15 cellular contexts compared by ENCODE assay signal in genomic region chr3:11001020-11001657, GRCh38. TPM values are rescaled to one million over a fixed set of nuclear protein-coding genes. Genes with fewer than 3 reads are reported as not detected.
DNase-seq lines count a peak whose midpoint lies in the region; ATAC-seq, FAIRE-seq and TF ChIP-seq lines count a peak whose summit lies in the region.
"Had no signal": no experiment of that assay in that cellular context is flagged by ENCODE, and none has a peak within 500 bp of the region (broad histone marks: within the 10 kb centered on the region; RNA-seq: fewer than 3 reads in every experiment).

No MANE protein-coding gene starts in this region.

- no peak overlapping the region for H3K4me3 Mint-ChIP-seq in effector memory CD8-positive, alpha-beta T cell
- H3K4me3 Mint-ChIP-seq: activated naive CD4-positive, alpha-beta T cell treated with anti-CD3 and anti-CD28 coated beads, Interleukin-2, amount 50 U/mL, for 24 hours had no signal

- CTCF ChIA-PET in A549 (lab: Yijun Ruan, JAX): interaction anchor here (1.0 to 4.9 kb wide), 6 partner anchors 8 to 58 kb away, joined by 3 to 21 read pairs (median 6); partner anchors contain the start of gene SLC6A1

- peaks cover 2% of the 10 kb centered on the region for H3K36me3 Mint-ChIP-seq in effector memory CD8-positive, alpha-beta T cell (ENCODE audit: insufficient read depth)
- no peaks in the 10 kb centered on the region for H3K36me3 Mint-ChIP-seq in activated naive CD4-positive, alpha-beta T cell treated with anti-CD3 and anti-CD28 coated beads, Interleukin-2, amount 50 U/mL, for 72 hours
- H3K36me3 Mint-ChIP-seq: activated naive CD4-positive, alpha-beta T cell treated with anti-CD3 and anti-CD28 coated beads, Interleukin-2, amount 50 U/mL, for 24 hours had no signal

- H3K27ac ChIP-seq in A549: no peak overlapping the region
- H3K27ac ChIP-seq in caudate nucleus (ENCODE audit: low read depth, low read length): peak overlapping the region; percentile 87
- H3K27ac ChIP-seq: ovary had no signal

- H3K9me3 Mint-ChIP-seq in effector memory CD8-positive, alpha-beta T cell: no peaks in the 10 kb centered on the region
- H3K9me3 Mint-ChIP-seq in activated naive CD4-positive, alpha-beta T cell treated with anti-CD3 and anti-CD28 coated beads, Interleukin-2, amount 50 U/mL, for 72 hours: no peaks in the 10 kb centered on the region
- H3K9me3 Mint-ChIP-seq: activated naive CD4-positive, alpha-beta T cell treated with anti-CD3 and anti-CD28 coated beads, Interleukin-2, amount 50 U/mL, for 24 hours had no signal

- ATAC-seq in A549: peak in 1 of 2 experiments; percentile 20; a peak in 2 of 6 replicates
- ATAC-seq in effector memory CD8-positive, alpha-beta T cell (replicated peaks): no peak
- ATAC-seq in activated naive CD4-positive, alpha-beta T cell treated with anti-CD3 and anti-CD28 coated beads, Interleukin-2, amount 50 U/mL, for 72 hours: no peak

- H3K4me2 ChIP-seq in A549: no peak overlapping the region

- TF ChIP-seq CTCF in A549 (IDR thresholded peaks at IDR 0.05): no peak

- 32% methylated on average over 11 of the region's 11 CpGs for WGBS in A549 (ENCODE audit: missing lambda C conversion rate)

- TF ChIP-seq RAD21 in A549 (conservative IDR thresholded peaks at IDR 0.05 in 1 of 2, IDR thresholded peaks at IDR 0.05 in 1 of 2): no peak

- peak in 1 of 2 experiments; percentile 14 for DNase-seq in A549 (ENCODE audit: low read depth in 1 of 2, low spot score in 1 of 2)
- DNase-seq in KBM-7: peak; percentile 5
- DNase-seq in caudate nucleus (lab: John Stamatoyannopoulos, UW): peak in 44 of 61 donors; percentile 22 to 90 (median 60)
- DNase-seq in medulla oblongata (ENCODE audit: extremely low spot score): peak; percentile 90
- DNase-seq in effector memory CD8-positive, alpha-beta T cell: no peak
- DNase-seq in stimulated activated CD4-positive, alpha-beta T cell treated with anti-CD3 and anti-CD28 coated beads, Interleukin-4, amount 100 ng/mL, for 1 hour: no peak
- no peak for DNase-seq in activated naive CD4-positive, alpha-beta T cell treated with anti-CD3 and anti-CD28 coated beads, Interleukin-2, amount 50 U/mL, for 72 hours (ENCODE audit: low spot score in 2 of 2)
- DNase-seq in NCI-H1930 (lab: John Stamatoyannopoulos, UW): no peak
- DNase-seq: activated CD4-positive, alpha-beta T cell treated with anti-CD3 and anti-CD28 coated beads for 1 hour; mesendoderm; NCI-H510A; T-helper 1 cell had no signal

- TF ChIP-seq POLR2A in A549 (IDR thresholded peaks at IDR 0.05; ENCODE audit: low read length): no peak

- H3K9me3 ChIP-seq in A549: no peaks in the 10 kb centered on the region
- H3K9me3 ChIP-seq: ovary had no signal

- H3K27me3 Mint-ChIP-seq in effector memory CD8-positive, alpha-beta T cell: peaks cover 23 to 64% of the 10 kb centered on the region in 2 donors

- no peak overlapping the region for H3K27ac Mint-ChIP-seq in effector memory CD8-positive, alpha-beta T cell
- H3K27ac Mint-ChIP-seq in activated naive CD4-positive, alpha-beta T cell treated with anti-CD3 and anti-CD28 coated beads, Interleukin-2, amount 50 U/mL, for 72 hours: no peak overlapping the region
- H3K27ac Mint-ChIP-seq: activated naive CD4-positive, alpha-beta T cell treated with anti-CD3 and anti-CD28 coated beads, Interleukin-2, amount 50 U/mL, for 24 hours had no signal

- no peaks in the 10 kb centered on the region for H3K4me1 Mint-ChIP-seq in effector memory CD8-positive, alpha-beta T cell (ENCODE audit: low read depth in 2 of 2)
- H3K4me1 Mint-ChIP-seq: activated naive CD4-positive, alpha-beta T cell treated with anti-CD3 and anti-CD28 coated beads, Interleukin-2, amount 50 U/mL, for 24 hours had no signal

- no peak overlapping the region for H3K4me3 ChIP-seq in A549
- H3K4me3 ChIP-seq: ovary had no signal

- peaks cover 24% of the 10 kb centered on the region for H3K4me1 ChIP-seq in A549

- no peak for FAIRE-seq in A549 (lab: Jason Lieb, UNC)

- in situ Hi-C loops in KBM-7 (cut with MboI; ENCODE audit: low pct_unique_long_range_greater_than_20kb, low sequenced_read_pairs): no loop called here

- TF ChIP-seq EP300 in A549 (IDR thresholded peaks at IDR 0.05): no peak

- POLR2A ChIA-PET in A549 (lab: Yijun Ruan, JAX): no interaction called here

TF ChIP-seq in A549, 52 proteins besides CTCF, POLR2A, EP300 and RAD21:
- TF ChIP-seq TP53 (CRISPR knock-in tag; IDR thresholded peaks at IDR 0.05) (no peak), MAFK (IDR thresholded peaks at IDR 0.05; ENCODE audit: partially characterized antibody) (peak; percentile 8)

RNA-seq across cellular contexts. Expression of gene SLC6A1, which starts 8.6 kb away (rescaled TPM):
- polyA plus RNA-seq in A549 (2011; rRNA removed) (0.03 TPM in 1 of 2 replicates, not detected in the other), A549 (2017; fragmentation: RNase III; extraction: RNeasy Plus Mini Kit Qiagen cat#74134 plus additional on column Dnase treatment) (not detected in 3 replicates)
- polyA plus RNA-seq in A549 (2012; cell fraction: cytosol; rRNA removed): not detected in 2 replicates
- polyA plus RNA-seq in A549 (2012; cell fraction: nucleus; rRNA removed): 0.01 TPM in 1 of 2 replicates, not detected in the other
- not detected in 2 replicates for polyA minus RNA-seq in A549 (2011; rRNA and poly(A)+ RNA removed)
- not detected for total RNA-seq in activated naive CD4-positive, alpha-beta T cell treated with anti-CD3 and anti-CD28 coated beads, Interleukin-2, amount 50 U/mL, for 72 hours
- total RNA-seq: epithelial cell of proximal tubule had no signal

Comparison
In these comparisons a context has a peak if more than half of its experiments do, and no peak if none do; other contexts are left out.
1. DNase-seq: peak in KBM-7 (single experiment), caudate nucleus (44 of 61) and medulla oblongata (single experiment); none in effector memory CD8-positive, alpha-beta T cell (0 of 3), stimulated activated CD4-positive, alpha-beta T cell treated with anti-CD3 and anti-CD28 coated beads, Interleukin-4, amount 100 ng/mL, for 1 hour (single experiment), activated naive CD4-positive, alpha-beta T cell treated with anti-CD3 and anti-CD28 coated beads, Interleukin-2, amount 50 U/mL, for 72 hours (0 of 2) and NCI-H1930 (0 of 2).